ENCODE assay signal across 29 cellular contexts in the genomic region with DNA sequence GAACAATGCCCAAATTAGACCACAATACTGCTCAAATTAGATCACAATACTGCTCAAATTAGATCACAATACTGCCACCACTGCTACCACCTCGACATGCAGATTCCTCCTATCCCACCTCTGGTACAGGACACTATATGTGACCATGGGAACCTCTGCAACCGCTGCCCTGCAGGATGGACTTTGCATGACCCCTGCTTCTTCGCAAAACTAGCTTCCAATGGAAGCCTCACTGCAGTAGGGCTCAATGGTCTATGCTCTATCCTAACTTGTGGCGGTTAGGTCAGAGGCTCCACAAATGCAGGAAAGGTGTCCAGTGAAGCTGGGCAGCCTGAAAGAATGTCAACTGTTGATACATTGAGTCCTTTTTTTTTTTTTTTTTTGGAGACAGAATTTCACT.
"Had no signal": no experiment of that assay in that cellular context is flagged by ENCODE, and none has a peak within 500 bp of the region (broad histone marks: within the 10 kb centered on the region; RNA-seq: fewer than 3 reads in every experiment).

No MANE protein-coding gene starts in this region.

- DNase-seq: activated CD4-positive, alpha-beta memory T cell treated with anti-CD3 and anti-CD28 coated beads for 36 hours; activated CD4-positive, alpha-beta T cell treated with anti-CD3 and anti-CD28 coated beads for 36 hours; activated CD4-positive, alpha-beta T cell treated with anti-CD3 and anti-CD28 coated beads, Interleukin-2, amount 10 ng/mL, durations not matched to agents 24 days and 14 days; activated CD4-positive, CD25-positive, alpha-beta regulatory T cell; activated CD4-positive, CD25-positive, alpha-beta regulatory T cell treated with anti-CD3 and anti-CD28 coated beads, Interleukin-2, amount 50 U/mL, for 72 hours; activated CD8-positive, alpha-beta memory T cell treated with anti-CD3 and anti-CD28 coated beads, Interleukin-2, amount 10 ng/mL, durations not matched to agents 7 days and 5 days; activated CD8-positive, alpha-beta memory T cell treated with anti-CD3 and anti-CD28 coated beads, Interleukin-2, amount 50 U/mL, for 4 hours; activated CD8-positive, alpha-beta T cell treated with anti-CD3 and anti-CD28 coated beads, Interleukin-2, amount 10 ng/mL, durations not matched to agents 7 days and 5 days; activated gamma-delta T cell; activated naive CD4-positive, alpha-beta T cell; activated naive CD4-positive, alpha-beta T cell treated with anti-CD3 and anti-CD28 coated beads, Interleukin-2, amount 10 ng/mL, durations not matched to agents 7 days and 5 days; activated naive CD8-positive, alpha-beta T cell treated with anti-CD3 and anti-CD28 coated beads, Interleukin-2, amount 10 ng/mL, durations not matched to agents 7 days and 5 days; activated T-cell treated with anti-CD3 and anti-CD28 coated beads, Interleukin-2, amount 50 U/mL, for 24 hours; activated T-cell treated with anti-CD3 and anti-CD28 coated beads, Interleukin-2, amount 50 U/mL, for 72 hours; central memory CD4-positive, alpha-beta T cell; cerebellar nuclear complex; colonic mucosa; effector CD8-positive, alpha-beta T cell; endodermal cell; foreskin fibroblast; head of caudate nucleus; T-helper 2 cell had no signal

- H3K27ac Mint-ChIP-seq: activated CD4-positive, alpha-beta memory T cell treated with anti-CD3 and anti-CD28 coated beads for 36 hours; activated CD4-positive, alpha-beta T cell treated with anti-CD3 and anti-CD28 coated beads for 36 hours; activated CD4-positive, alpha-beta T cell treated with anti-CD3 and anti-CD28 coated beads, Interleukin-2, amount 10 ng/mL, durations not matched to agents 24 days and 14 days; activated CD8-positive, alpha-beta memory T cell treated with anti-CD3 and anti-CD28 coated beads, Interleukin-2, amount 10 ng/mL, durations not matched to agents 7 days and 5 days; activated CD8-positive, alpha-beta T cell treated with anti-CD3 and anti-CD28 coated beads, Interleukin-2, amount 10 ng/mL, durations not matched to agents 7 days and 5 days; activated naive CD4-positive, alpha-beta T cell treated with anti-CD3 and anti-CD28 coated beads, Interleukin-2, amount 10 ng/mL, durations not matched to agents 7 days and 5 days; activated naive CD4-positive, alpha-beta T cell treated with anti-CD3 and anti-CD28 coated beads, Interleukin-2, amount 50 U/mL, for 72 hours; activated naive CD8-positive, alpha-beta T cell treated with anti-CD3 and anti-CD28 coated beads, Interleukin-2, amount 10 ng/mL, durations not matched to agents 7 days and 5 days; activated T-cell treated with anti-CD3 and anti-CD28 coated beads, Interleukin-2, amount 50 U/mL, for 24 hours; activated T-cell treated with anti-CD3 and anti-CD28 coated beads, Interleukin-2, amount 50 U/mL, for 72 hours; brain; endodermal cell had no signal

- FAIRE-seq: frontal cortex had no signal

- H3K27me3 Mint-ChIP-seq: activated naive CD4-positive, alpha-beta T cell treated with anti-CD3 and anti-CD28 coated beads, Interleukin-2, amount 10 ng/mL, durations not matched to agents 7 days and 5 days; activated naive CD8-positive, alpha-beta T cell treated with anti-CD3 and anti-CD28 coated beads, Interleukin-2, amount 10 ng/mL, durations not matched to agents 7 days and 5 days; brain had no signal

- H3K4me3 ChIP-seq: ascending aorta, breast epithelium, cardiac muscle cell, colonic mucosa had no signal

- H3K27ac ChIP-seq: ascending aorta, breast epithelium, cardiac muscle cell, colonic mucosa had no signal

- H3K4me3 Mint-ChIP-seq: activated CD4-positive, alpha-beta memory T cell treated with anti-CD3 and anti-CD28 coated beads for 36 hours; activated CD4-positive, alpha-beta T cell treated with anti-CD3 and anti-CD28 coated beads for 36 hours; activated CD4-positive, alpha-beta T cell treated with anti-CD3 and anti-CD28 coated beads, Interleukin-2, amount 10 ng/mL, durations not matched to agents 24 days and 14 days; activated CD8-positive, alpha-beta memory T cell treated with anti-CD3 and anti-CD28 coated beads, Interleukin-2, amount 10 ng/mL, durations not matched to agents 7 days and 5 days; activated CD8-positive, alpha-beta T cell treated with anti-CD3 and anti-CD28 coated beads, Interleukin-2, amount 10 ng/mL, durations not matched to agents 7 days and 5 days; activated naive CD4-positive, alpha-beta T cell treated with anti-CD3 and anti-CD28 coated beads, Interleukin-2, amount 10 ng/mL, durations not matched to agents 7 days and 5 days; activated naive CD8-positive, alpha-beta T cell treated with anti-CD3 and anti-CD28 coated beads, Interleukin-2, amount 10 ng/mL, durations not matched to agents 7 days and 5 days; activated T-cell treated with anti-CD3 and anti-CD28 coated beads, Interleukin-2, amount 50 U/mL, for 24 hours; activated T-cell treated with anti-CD3 and anti-CD28 coated beads, Interleukin-2, amount 50 U/mL, for 72 hours; brain; endodermal cell had no signal

- H3K36me3 Mint-ChIP-seq: activated CD4-positive, alpha-beta memory T cell treated with anti-CD3 and anti-CD28 coated beads for 36 hours; activated CD8-positive, alpha-beta memory T cell treated with anti-CD3 and anti-CD28 coated beads, Interleukin-2, amount 10 ng/mL, durations not matched to agents 7 days and 5 days; activated naive CD4-positive, alpha-beta T cell treated with anti-CD3 and anti-CD28 coated beads, Interleukin-2, amount 10 ng/mL, durations not matched to agents 7 days and 5 days; activated naive CD4-positive, alpha-beta T cell treated with anti-CD3 and anti-CD28 coated beads, Interleukin-2, amount 50 U/mL, for 72 hours; activated naive CD8-positive, alpha-beta T cell treated with anti-CD3 and anti-CD28 coated beads, Interleukin-2, amount 10 ng/mL, durations not matched to agents 7 days and 5 days; brain had no signal

- H3K4me1 Mint-ChIP-seq: activated CD4-positive, alpha-beta T cell treated with anti-CD3 and anti-CD28 coated beads for 36 hours; activated CD4-positive, alpha-beta T cell treated with anti-CD3 and anti-CD28 coated beads, Interleukin-2, amount 10 ng/mL, durations not matched to agents 24 days and 14 days; activated CD8-positive, alpha-beta memory T cell treated with anti-CD3 and anti-CD28 coated beads, Interleukin-2, amount 10 ng/mL, durations not matched to agents 7 days and 5 days; activated naive CD4-positive, alpha-beta T cell treated with anti-CD3 and anti-CD28 coated beads, Interleukin-2, amount 10 ng/mL, durations not matched to agents 7 days and 5 days; activated naive CD8-positive, alpha-beta T cell treated with anti-CD3 and anti-CD28 coated beads, Interleukin-2, amount 10 ng/mL, durations not matched to agents 7 days and 5 days; brain; endodermal cell had no signal

- H3K4me1 ChIP-seq: ascending aorta, breast epithelium, colonic mucosa had no signal

- H3K36me3 ChIP-seq: ascending aorta, breast epithelium, cardiac muscle cell, colonic mucosa had no signal

- H3K9me3 ChIP-seq: ascending aorta, breast epithelium, colonic mucosa had no signal

- H3K27me3 ChIP-seq: ascending aorta, breast epithelium, colonic mucosa had no signal

- H3K9me3 Mint-ChIP-seq: activated CD4-positive, alpha-beta memory T cell treated with anti-CD3 and anti-CD28 coated beads for 36 hours; activated CD4-positive, alpha-beta T cell treated with anti-CD3 and anti-CD28 coated beads, Interleukin-2, amount 10 ng/mL, durations not matched to agents 24 days and 14 days; activated naive CD4-positive, alpha-beta T cell treated with anti-CD3 and anti-CD28 coated beads, Interleukin-2, amount 10 ng/mL, durations not matched to agents 7 days and 5 days; activated naive CD4-positive, alpha-beta T cell treated with anti-CD3 and anti-CD28 coated beads, Interleukin-2, amount 50 U/mL, for 72 hours; activated naive CD8-positive, alpha-beta T cell treated with anti-CD3 and anti-CD28 coated beads, Interleukin-2, amount 10 ng/mL, durations not matched to agents 7 days and 5 days; activated T-cell treated with anti-CD3 and anti-CD28 coated beads, Interleukin-2, amount 50 U/mL, for 24 hours; activated T-cell treated with anti-CD3 and anti-CD28 coated beads, Interleukin-2, amount 50 U/mL, for 72 hours; brain; endodermal cell had no signal

- ATAC-seq: activated CD4-positive, alpha-beta T cell treated with anti-CD3 and anti-CD28 coated beads for 36 hours; activated CD8-positive, alpha-beta memory T cell treated with anti-CD3 and anti-CD28 coated beads, Interleukin-2, amount 10 ng/mL, durations not matched to agents 7 days and 5 days; activated CD8-positive, alpha-beta T cell treated with anti-CD3 and anti-CD28 coated beads, Interleukin-2, amount 10 ng/mL, durations not matched to agents 7 days and 5 days; activated naive CD4-positive, alpha-beta T cell treated with anti-CD3 and anti-CD28 coated beads, Interleukin-2, amount 50 U/mL, for 72 hours; activated T-cell treated with anti-CD3 and anti-CD28 coated beads, Interleukin-2, amount 50 U/mL, for 72 hours; esophagus mucosa had no signal
